8 cellular contexts compared by ENCODE assay signal in genomic region chr6:156953478-156954146, GRCh38.
DNase-seq lines count a peak whose midpoint lies in the region; ATAC-seq lines count a peak whose summit lies in the region.

No MANE protein-coding gene starts in this region.

- peaks cover 2% of the 10 kb centered on the region for H3K36me3 Mint-ChIP-seq in activated naive CD8-positive, alpha-beta T cell
- peaks cover 4% of the 10 kb centered on the region for H3K36me3 Mint-ChIP-seq in activated naive CD8-positive, alpha-beta T cell treated with anti-CD3 and anti-CD28 coated beads, Interleukin-2, amount 50 U/mL, for 24 hours (ENCODE audit: low read depth)

- peak overlapping the region; percentile 4 for H3K27ac ChIP-seq in rectal smooth muscle tissue (ENCODE audit: low read depth, low read length)

- no peak overlapping the region for H3K4me3 ChIP-seq in rectal smooth muscle tissue (ENCODE audit: low read length)

- no peak overlapping the region for H3K9ac ChIP-seq in rectal smooth muscle tissue (ENCODE audit: low read length)

- peak overlapping the region; percentile 34 for H3K27ac Mint-ChIP-seq in activated naive CD8-positive, alpha-beta T cell
- no peak overlapping the region for H3K27ac Mint-ChIP-seq in activated naive CD8-positive, alpha-beta T cell treated with anti-CD3 and anti-CD28 coated beads, Interleukin-2, amount 50 U/mL, for 24 hours

- H3K27me3 Mint-ChIP-seq in activated naive CD8-positive, alpha-beta T cell = no peaks in the 10 kb centered on the region
- no peaks in the 10 kb centered on the region for H3K27me3 Mint-ChIP-seq in activated naive CD8-positive, alpha-beta T cell treated with anti-CD3 and anti-CD28 coated beads, Interleukin-2, amount 50 U/mL, for 24 hours

- H3K4me1 ChIP-seq in rectal smooth muscle tissue (ENCODE audit: control insufficient read depth, insufficient read depth, low read length) = peaks cover 36% of the 10 kb centered on the region

- H3K9me3 Mint-ChIP-seq in activated naive CD8-positive, alpha-beta T cell (ENCODE audit: low read depth) = no peaks in the 10 kb centered on the region
- no peaks in the 10 kb centered on the region for H3K9me3 Mint-ChIP-seq in activated naive CD8-positive, alpha-beta T cell treated with anti-CD3 and anti-CD28 coated beads, Interleukin-2, amount 50 U/mL, for 24 hours

- no peak for ATAC-seq in activated naive CD8-positive, alpha-beta T cell treated with anti-CD3 and anti-CD28 coated beads, Interleukin-2, amount 50 U/mL, for 24 hours
- ATAC-seq in HG03159 (IDR thresholded peaks at IDR 0.05; ENCODE audit: unreplicated experiment) = no peak

- H3K4me3 Mint-ChIP-seq in activated naive CD8-positive, alpha-beta T cell = no peak overlapping the region
- no peak overlapping the region for H3K4me3 Mint-ChIP-seq in activated naive CD8-positive, alpha-beta T cell treated with anti-CD3 and anti-CD28 coated beads, Interleukin-2, amount 50 U/mL, for 24 hours

- no peak for DNase-seq in activated naive CD8-positive, alpha-beta T cell treated with anti-CD3 and anti-CD28 coated beads, Interleukin-2, amount 50 U/mL, for 24 hours
- peak; percentile 99 for DNase-seq in NCI-H1105 (lab: John Stamatoyannopoulos, UW)
- peak; percentile 39 for DNase-seq in activated CD4-positive, alpha-beta T cell treated with anti-CD3 and anti-CD28 coated beads, Interleukin-2, amount 50 U/mL, for 1 hour
- DNase-seq in glomerular visceral epithelial cell (ENCODE audit: extremely low spot score) = peak; percentile 97
- DNase-seq in SHP77 treated with DMSO at 0.1 percent for 48 hours (lab: John Stamatoyannopoulos, UW) = no peak

- peaks cover 65% of the 10 kb centered on the region for H3K4me1 Mint-ChIP-seq in activated naive CD8-positive, alpha-beta T cell (ENCODE audit: low read depth)
- peaks cover 70% of the 10 kb centered on the region for H3K4me1 Mint-ChIP-seq in activated naive CD8-positive, alpha-beta T cell treated with anti-CD3 and anti-CD28 coated beads, Interleukin-2, amount 50 U/mL, for 24 hours

- no peaks in the 10 kb centered on the region for H3K27me3 ChIP-seq in rectal smooth muscle tissue (ENCODE audit: control insufficient read depth, insufficient read depth, low read length)

- H3K36me3 ChIP-seq in rectal smooth muscle tissue (ENCODE audit: control insufficient read depth, insufficient read depth, low read length) = no peaks in the 10 kb centered on the region

Comparison
In these comparisons a context has a peak if more than half of its experiments do, and no peak if none do; other contexts are left out.
1. DNase-seq: peak in NCI-H1105 (single experiment), activated CD4-positive, alpha-beta T cell treated with anti-CD3 and anti-CD28 coated beads, Interleukin-2, amount 50 U/mL, for 1 hour (single experiment) and glomerular visceral epithelial cell (single experiment); none in activated naive CD8-positive, alpha-beta T cell treated with anti-CD3 and anti-CD28 coated beads, Interleukin-2, amount 50 U/mL, for 24 hours (single experiment) and SHP77 treated with DMSO at 0.1 percent for 48 hours (single experiment).